ENCODE assay signal across 8 cellular contexts in genomic region chr2:151826737-151827157, GRCh38.
A peak's percentile ranks its signal among the peaks of the same experiment; 100 is the strongest.
DNase-seq lines count a peak whose midpoint lies in the region; ATAC-seq, FAIRE-seq and TF ChIP-seq lines count a peak whose summit lies in the region.

No MANE protein-coding gene starts in this region.

- peaks cover 39% of the 10 kb centered on the region for H3K4me1 Mint-ChIP-seq in memory B cell

- peak overlapping the region; percentile 95 for H3K27ac Mint-ChIP-seq in memory B cell

- H3K4me3 ChIP-seq in Loucy (ENCODE audit: low read length, poor library complexity, severe bottlenecking): peak overlapping the region; percentile 90

- H3K27me3 ChIP-seq in Loucy (ENCODE audit: insufficient read depth, low read length, poor library complexity, severe bottlenecking): no peaks in the 10 kb centered on the region

- no peaks in the 10 kb centered on the region for H3K36me3 ChIP-seq in Loucy (ENCODE audit: insufficient read depth, low read length)

- no peaks in the 10 kb centered on the region for H3K27me3 Mint-ChIP-seq in memory B cell

- H3K9ac ChIP-seq in Loucy (ENCODE audit: low read depth, low read length, poor library complexity, severe bottlenecking): peak overlapping the region; percentile 89

- no peak for TF ChIP-seq CTCF in D721Med (IDR thresholded peaks at IDR 0.05; ENCODE audit: insufficient read depth, missing control alignments)
- TF ChIP-seq CTCF in Loucy (conservative IDR thresholded peaks at IDR 0.05; ENCODE audit: low read length): no peak

- H3K79me2 ChIP-seq in Loucy (ENCODE audit: insufficient read depth, low read length): peaks cover 62% of the 10 kb centered on the region

- no peaks in the 10 kb centered on the region for H3K9me3 Mint-ChIP-seq in memory B cell

- H2AFZ ChIP-seq in Loucy (ENCODE audit: low read length): no peak overlapping the region

- H3F3A ChIP-seq in Loucy (ENCODE audit: low read depth): no peaks in the 10 kb centered on the region

- H3K9me2 ChIP-seq in Loucy (replicated peaks; ENCODE audit: low read depth, low read length): no peaks in the 10 kb centered on the region

- ATAC-seq in memory B cell (ENCODE audit: low read depth) (no peak), GM21515 (IDR thresholded peaks at IDR 0.05; ENCODE audit: unreplicated experiment) (no peak)

- H3K9me3 ChIP-seq in Loucy (ENCODE audit: insufficient read depth, low read depth, low read length): no peaks in the 10 kb centered on the region

- DNase-seq in D721Med (ENCODE audit: insufficient read length, low spot score) (no peak), astrocyte of the hippocampus (ENCODE audit: low read depth, low spot score) (peak; percentile 29), memory B cell (ENCODE audit: low spot score in 2 of 2) (no peak), NCI-H345 (lab: John Stamatoyannopoulos, UW) (no peak), activated gamma-delta T cell (lab: John Stamatoyannopoulos, UW) (no peak), NCI-H774 (lab: John Stamatoyannopoulos, UW) (no peak)

- H3K4me2 ChIP-seq in Loucy (ENCODE audit: low read depth, low read length, poor library complexity, severe bottlenecking): peak overlapping the region; percentile 92

- H3K4me3 Mint-ChIP-seq in memory B cell: peak overlapping the region; percentile 93

- peaks cover 49% of the 10 kb centered on the region for H4K20me1 ChIP-seq in Loucy (ENCODE audit: insufficient read depth, low read length, poor library complexity, severe bottlenecking)

- peaks cover 50% of the 10 kb centered on the region for H3K4me1 ChIP-seq in Loucy (ENCODE audit: insufficient read depth, low read length, poor library complexity, severe bottlenecking)

- peak; percentile 48 for FAIRE-seq in D721Med (lab: Jason Lieb, UNC)

- H3K36me3 Mint-ChIP-seq in memory B cell: no peaks in the 10 kb centered on the region
